Comparison of ENCODE assay signal across 8 cellular contexts in the genomic region with DNA sequence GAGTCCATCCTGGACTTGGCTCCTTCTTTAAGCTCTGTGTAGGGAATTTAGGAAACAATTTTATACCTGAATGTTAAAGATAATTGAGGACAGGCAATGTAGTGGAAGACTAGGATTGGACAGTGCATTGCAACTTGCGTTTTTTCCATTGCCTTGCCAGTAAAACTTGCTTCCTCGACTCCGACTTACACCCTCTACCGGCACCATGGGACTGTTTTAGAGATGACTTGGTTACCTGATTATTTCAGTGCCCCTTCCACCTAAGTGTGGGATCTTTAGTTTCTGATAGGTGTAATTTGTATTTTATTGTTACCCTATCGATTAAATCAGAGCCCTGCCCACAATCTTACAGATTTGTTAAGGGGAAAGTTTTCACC. TPM values are rescaled to one million over a fixed set of nuclear protein-coding genes. Genes with fewer than 3 reads are reported as not detected.
A peak's percentile ranks its signal among the peaks of the same experiment; 100 is the strongest.
DNase-seq lines count a peak whose midpoint lies in the region; ATAC-seq and TF ChIP-seq lines count a peak whose summit lies in the region.

No MANE protein-coding gene starts in this region.

- H3K36me3 ChIP-seq in ascending aorta (no peaks in the 10 kb centered on the region), kidney epithelial cell (ENCODE audit: control insufficient read depth, insufficient read depth, low read length) (no peaks in the 10 kb centered on the region), tibial nerve (no peaks in the 10 kb centered on the region)

- H3K4me3 ChIP-seq in ascending aorta (peak overlapping the region; percentile 47 to 74), kidney epithelial cell (ENCODE audit: low read depth, low read length) (peak overlapping the region; percentile 78), tibial nerve (peak overlapping the region; percentile 39 to 68 (median 48))

- peaks cover 27% of the 10 kb centered on the region for H3K4me1 Mint-ChIP-seq in activated CD4-positive, alpha-beta T cell treated with anti-CD3 and anti-CD28 coated beads, Interleukin-2, amount 10 ng/mL, durations not matched to agents 7 days and 5 days

- DNase-seq in activated CD4-positive, alpha-beta T cell treated with anti-CD3 and anti-CD28 coated beads, Interleukin-2, amount 10 ng/mL, durations not matched to agents 7 days and 5 days = peak; percentile 16
- DNase-seq in activated CD4-positive, alpha-beta T cell treated with anti-CD3 and anti-CD28 coated beads, Interleukin-2, amount 50 U/mL, for 48 hours = no peak
- peak; percentile 48 for DNase-seq in M059J (ENCODE audit: low read depth)
- DNase-seq in ascending aorta (ENCODE audit: low spot score in 2 of 2) = no peak
- DNase-seq in kidney epithelial cell (ENCODE audit: low read depth) = no peak
- peak in 1 of 2 donors; percentile 5 for DNase-seq in tibial nerve (ENCODE audit: low spot score in 2 of 2)

- H3K4me1 ChIP-seq in ascending aorta (no peaks in the 10 kb centered on the region), tibial nerve (peaks cover 0 to 14% (median 0%) of the 10 kb centered on the region in 4 donors)

- CTCF ChIA-PET in activated CD4-positive, alpha-beta T cell treated with anti-CD3 and anti-CD28 coated beads, Interleukin-2, amount 10 ng/mL, durations not matched to agents 7 days and 5 days (lab: Charles Lee) = interaction anchor here (0.7 to 1.8 kb wide), 6 partner anchors 12 to 174 kb away, joined by 3 to 5 read pairs (median 4); partner anchors contain the start of gene TSC22D3

- no peak for ATAC-seq in GM18870 (IDR thresholded peaks at IDR 0.05; ENCODE audit: unreplicated experiment)
- ATAC-seq in GM21390 (IDR thresholded peaks at IDR 0.05; ENCODE audit: unreplicated experiment) = no peak

- POLR2A ChIA-PET in activated CD4-positive, alpha-beta T cell treated with anti-CD3 and anti-CD28 coated beads, Interleukin-2, amount 10 ng/mL, durations not matched to agents 7 days and 5 days (lab: Charles Lee) = no interaction called here

- no peak for TF ChIP-seq POLR2A in tibial nerve (IDR thresholded peaks at IDR 0.05)

- intact Hi-C loops in ascending aorta (cut with DNase I) = loop anchor here (2.0 to 5.0 kb wide), 3 partner anchors 25 to 627 kb away; partner anchors contain the start of genes ATG4A, MORC4 and PSMD10

- no peaks in the 10 kb centered on the region for H3K27me3 ChIP-seq in ascending aorta
- no peaks in the 10 kb centered on the region for H3K27me3 ChIP-seq in kidney epithelial cell (ENCODE audit: control insufficient read depth, insufficient read depth, low read length)
- H3K27me3 ChIP-seq in tibial nerve = peaks cover 0 to 6% of the 10 kb centered on the region in 2 donors

- WGBS in tibial nerve, 2 donors = 5 to 42% methylated on average over 5 of the region's 5 CpGs

- no peaks in the 10 kb centered on the region for H3K27me3 Mint-ChIP-seq in activated CD4-positive, alpha-beta T cell treated with anti-CD3 and anti-CD28 coated beads, Interleukin-2, amount 10 ng/mL, durations not matched to agents 7 days and 5 days

- H3K36me3 Mint-ChIP-seq in activated CD4-positive, alpha-beta T cell treated with anti-CD3 and anti-CD28 coated beads, Interleukin-2, amount 10 ng/mL, durations not matched to agents 7 days and 5 days (ENCODE audit: low read depth) = peaks cover 2% of the 10 kb centered on the region

- H3K27ac ChIP-seq in ascending aorta (peak overlapping the region in 1 of 2 donors; percentile 86), tibial nerve (peak overlapping the region in 2 of 4 donors; percentile 82 to 90)

- peak overlapping the region; percentile 93 for H3K4me3 Mint-ChIP-seq in activated CD4-positive, alpha-beta T cell treated with anti-CD3 and anti-CD28 coated beads, Interleukin-2, amount 10 ng/mL, durations not matched to agents 7 days and 5 days

- peak overlapping the region; percentile 97 for H3K27ac Mint-ChIP-seq in activated CD4-positive, alpha-beta T cell treated with anti-CD3 and anti-CD28 coated beads, Interleukin-2, amount 10 ng/mL, durations not matched to agents 7 days and 5 days

- peak in 1 of 3 experiments; percentile 6 for TF ChIP-seq CTCF in ascending aorta (IDR thresholded peaks at IDR 0.05)
- TF ChIP-seq CTCF in kidney epithelial cell (IDR thresholded peaks at IDR 0.05; ENCODE audit: insufficient read depth, low read length, poor library complexity, severe bottlenecking) = peak; percentile 15
- TF ChIP-seq CTCF in tibial nerve (IDR thresholded peaks at IDR 0.05) = peak in 1 of 5 experiments; percentile 9

- no peak for TF ChIP-seq EP300 in tibial nerve (IDR thresholded peaks at IDR 0.05)

- H3K9me3 ChIP-seq in ascending aorta = no peaks in the 10 kb centered on the region
- H3K9me3 ChIP-seq in tibial nerve = no peaks in the 10 kb centered on the region

- H3K9me3 Mint-ChIP-seq in activated CD4-positive, alpha-beta T cell treated with anti-CD3 and anti-CD28 coated beads, Interleukin-2, amount 10 ng/mL, durations not matched to agents 7 days and 5 days = no peaks in the 10 kb centered on the region

RNA-seq across cellular contexts. Expression of gene PRPS1, which starts 1.2 kb away (rescaled TPM):
- 10 to 100 TPM; 68.9 to 73.4 TPM for total RNA-seq in activated CD4-positive, alpha-beta T cell treated with anti-CD3 and anti-CD28 coated beads, Interleukin-2, amount 10 ng/mL, durations not matched to agents 7 days and 5 days
- total RNA-seq in M059J (2014; rRNA removed; shearing (Covaris generic)) = 159 and 164 TPM in 2 replicates
- total RNA-seq in ascending aorta (14.0 TPM), kidney epithelial cell (12.5 and 22.4 TPM in 2 replicates), tibial nerve (10 to 100 TPM; 19.0 to 33.3 (median 28.9) TPM)

Comparison
In these comparisons a context has a peak if more than half of its experiments do, and no peak if none do; other contexts are left out.
1. DNase-seq: peak in activated CD4-positive, alpha-beta T cell treated with anti-CD3 and anti-CD28 coated beads, Interleukin-2, amount 10 ng/mL, durations not matched to agents 7 days and 5 days (single experiment) and M059J (single experiment); none in activated CD4-positive, alpha-beta T cell treated with anti-CD3 and anti-CD28 coated beads, Interleukin-2, amount 50 U/mL, for 48 hours (0 of 2), ascending aorta (0 of 2) and kidney epithelial cell (single experiment).
2. Peak in every context shown above with its lines, with median percentiles within 50 percentile points of each other: H3K4me3 ChIP-seq.